8 cellular contexts compared by ENCODE assay signal in genomic region chr16:15888072-15888976, GRCh38. TPM values are rescaled to one million over a fixed set of nuclear protein-coding genes. Genes with fewer than 3 reads are reported as not detected.
DNase-seq lines count a peak whose midpoint lies in the region; ATAC-seq and TF ChIP-seq lines count a peak whose summit lies in the region.

Gene CEP20 (minus strand): TSS chr16:15888603. CDS start chr16:15888585, 18 bp downstream.

- DNase-seq in EL (peak; percentile 99), GOT3 (lab: John Stamatoyannopoulos, UW) (peak; percentile 97), LNCaP clone FGC (ENCODE audit: low read depth) (peak; percentile 94), RWPE1 (ENCODE audit: low spot score) (peak; percentile 100), fibroblast of mammary gland (ENCODE audit: low read depth) (peak; percentile 98)
- DNase-seq in natural killer cell treated with Interleukin-12 subunit alpha and Interleukin-12 subunit beta and Interleukin-15 and Interleukin-18, amount 100 ng/mL, for 72 hours (ENCODE audit: low spot score) = peak; percentile 100
- peak; percentile 100 for DNase-seq in stimulated activated naive CD8-positive, alpha-beta T cell treated with anti-CD3 and anti-CD28 coated beads, Interleukin-15, Interleukin-2, amounts not matched to agents 100 U/mL and 50 U/mL, for 24 hours

- peaks cover 19% of the 10 kb centered on the region for H3K36me3 Mint-ChIP-seq in activated T-helper 17 cell treated with anti-CD3 and anti-CD28 coated beads, Interleukin-2, amount 50 U/mL, for 72 hours (ENCODE audit: low read depth)
- H3K36me3 Mint-ChIP-seq in natural killer cell treated with Interleukin-12 subunit alpha and Interleukin-12 subunit beta and Interleukin-15 and Interleukin-18, amount 100 ng/mL, for 72 hours = peaks cover 10% of the 10 kb centered on the region

- POLR2A ChIA-PET in RWPE1 (lab: Yijun Ruan, JAX; ENCODE audit: low non-redundant PET) = interaction anchor here (0.6 to 1.1 kb wide), 4 partner anchors 10 to 156 kb away, joined by 3 to 6 read pairs (median 4); no protein-coding TSS in a partner anchor

- peak within 1 kb of the TSS; percentile 98 for H3K27ac Mint-ChIP-seq in activated T-helper 17 cell treated with anti-CD3 and anti-CD28 coated beads, Interleukin-2, amount 50 U/mL, for 72 hours
- H3K27ac Mint-ChIP-seq in natural killer cell treated with Interleukin-12 subunit alpha and Interleukin-12 subunit beta and Interleukin-15 and Interleukin-18, amount 100 ng/mL, for 72 hours = peak within 1 kb of the TSS; percentile 93 to 95

- H3K4me3 Mint-ChIP-seq in activated T-helper 17 cell treated with anti-CD3 and anti-CD28 coated beads, Interleukin-2, amount 50 U/mL, for 72 hours = peak within 1 kb of the TSS; percentile 97
- H3K4me3 Mint-ChIP-seq in natural killer cell treated with Interleukin-12 subunit alpha and Interleukin-12 subunit beta and Interleukin-15 and Interleukin-18, amount 100 ng/mL, for 72 hours = peak within 1 kb of the TSS; percentile 98

- TF ChIP-seq CTCF in LNCaP clone FGC (IDR thresholded peaks at IDR 0.05; ENCODE audit: control insufficient read depth, extremely low read depth, insufficient read depth) (no peak), RWPE1 (conservative IDR thresholded peaks at IDR 0.05; ENCODE audit: low read depth) (no peak), fibroblast of mammary gland (conservative IDR thresholded peaks at IDR 0.05; ENCODE audit: control insufficient read depth, insufficient read depth, low read depth, low read length) (no peak)

- H3K27me3 Mint-ChIP-seq in activated T-helper 17 cell treated with anti-CD3 and anti-CD28 coated beads, Interleukin-2, amount 50 U/mL, for 72 hours = no peaks in the 10 kb centered on the region
- H3K27me3 Mint-ChIP-seq in natural killer cell treated with Interleukin-12 subunit alpha and Interleukin-12 subunit beta and Interleukin-15 and Interleukin-18, amount 100 ng/mL, for 72 hours = no peaks in the 10 kb centered on the region

- CTCF ChIA-PET in RWPE1 (lab: Yijun Ruan, JAX) = interaction anchor here (0.6 to 0.7 kb wide), 2 partner anchors 40 to 133 kb away, joined by 3 read pairs; no protein-coding TSS in a partner anchor

- ATAC-seq in activated T-helper 17 cell treated with anti-CD3 and anti-CD28 coated beads, Interleukin-2, amount 50 U/mL, for 72 hours (replicated peaks) = peak; percentile 99
- ATAC-seq in natural killer cell treated with Interleukin-12 subunit alpha and Interleukin-12 subunit beta and Interleukin-15 and Interleukin-18, amount 100 ng/mL, for 72 hours = peak; percentile 100
- ATAC-seq in stimulated activated naive CD8-positive, alpha-beta T cell treated with anti-CD3 and anti-CD28 coated beads, Interleukin-15, Interleukin-2, amounts not matched to agents 100 U/mL and 50 U/mL, for 24 hours = peak; percentile 99

- peak within 1 kb of the TSS; percentile 86 for H3K27ac ChIP-seq in RWPE1

- H3K4me1 Mint-ChIP-seq in activated T-helper 17 cell treated with anti-CD3 and anti-CD28 coated beads, Interleukin-2, amount 50 U/mL, for 72 hours = peaks cover 15% of the 10 kb centered on the region
- peaks cover 27 to 29% of the 10 kb centered on the region in 2 donors for H3K4me1 Mint-ChIP-seq in natural killer cell treated with Interleukin-12 subunit alpha and Interleukin-12 subunit beta and Interleukin-15 and Interleukin-18, amount 100 ng/mL, for 72 hours (ENCODE audit: low read depth in 2 of 2)

- no peaks in the 10 kb centered on the region for H3K9me3 Mint-ChIP-seq in activated T-helper 17 cell treated with anti-CD3 and anti-CD28 coated beads, Interleukin-2, amount 50 U/mL, for 72 hours
- H3K9me3 Mint-ChIP-seq in natural killer cell treated with Interleukin-12 subunit alpha and Interleukin-12 subunit beta and Interleukin-15 and Interleukin-18, amount 100 ng/mL, for 72 hours = no peaks in the 10 kb centered on the region

- peak within 1 kb of the TSS; percentile 99 for H3K4me3 ChIP-seq in LNCaP clone FGC (ENCODE audit: low read depth, low read length)
- peak within 1 kb of the TSS; percentile 98 for H3K4me3 ChIP-seq in fibroblast of mammary gland (ENCODE audit: control insufficient read depth, low read depth, low read length)

RNA-seq across cellular contexts. Expression of gene CEP20, which starts in this region (rescaled TPM):
- 10 to 100 TPM; 65.9 to 70.4 TPM for total RNA-seq in activated T-helper 17 cell treated with anti-CD3 and anti-CD28 coated beads, Interleukin-2, amount 50 U/mL, for 72 hours
- 10 to 100 TPM; 44.4 to 45.1 TPM for total RNA-seq in natural killer cell treated with Interleukin-12 subunit alpha and Interleukin-12 subunit beta and Interleukin-15 and Interleukin-18, amount 100 ng/mL, for 72 hours

Comparison
In these comparisons a context has a peak if more than half of its experiments do, and no peak if none do; other contexts are left out.
1. Peak in every context shown above with its lines: DNase-seq, ATAC-seq, H3K4me3 ChIP-seq and H3K27ac ChIP-seq.